In genomic region chr5:142003266-142003800, GRCh38 we compare ENCODE assay signal across 15 cellular contexts. TPM values are rescaled to one million over a fixed set of nuclear protein-coding genes. Genes with fewer than 3 reads are reported as not detected.
"Had no signal": no experiment of that assay in that cellular context is flagged by ENCODE, and none has a peak within 500 bp of the region (broad histone marks: within the 10 kb centered on the region; RNA-seq: fewer than 3 reads in every experiment).

No MANE protein-coding gene starts in this region.

- H3K36me3 ChIP-seq: ovary had no signal

- H3K9me3 Mint-ChIP-seq: activated B cell treated with CpG ODN at 0.5 μM for 24 hours, mesothelial cell of epicardium had no signal

- ATAC-seq: gastroesophageal sphincter, heart right ventricle, left colon, lower lobe of right lung had no signal

- H3K4me3 ChIP-seq: gastroesophageal sphincter, heart right ventricle, lower lobe of right lung, ovary, thyroid gland, vagina had no signal

- H3K9me3 ChIP-seq: gastroesophageal sphincter, heart right ventricle, lower lobe of right lung, ovary, thyroid gland, vagina had no signal

- DNase-seq: activated B cell treated with CpG ODN at 0.5 μM for 24 hours; activated CD4-positive, alpha-beta T cell treated with anti-CD3 and anti-CD28 coated beads, Interleukin-2, amount 50 U/mL, for 48 hours; aorta; dermis blood vessel endothelial cell; erythroblast; heart right ventricle; left colon; lower lobe of right lung; ovary; stimulated activated CD4-positive, alpha-beta T cell treated with anti-CD3 and anti-CD28 coated beads, Interleukin-12 subunit alpha, Interleukin-12 subunit beta, amount 100 ng/mL, for 4 hours; stimulated activated CD4-positive, alpha-beta T cell treated with anti-CD3 and anti-CD28 coated beads, Interleukin-2, amount 100 ng/mL, for 24 hours; thyroid gland had no signal

- H3K27me3 Mint-ChIP-seq: activated B cell treated with CpG ODN at 0.5 μM for 24 hours had no signal

- H3K4me1 ChIP-seq: lower lobe of right lung, vagina had no signal

- H3K4me3 Mint-ChIP-seq: activated B cell treated with CpG ODN at 0.5 μM for 24 hours, mesothelial cell of epicardium had no signal

- H3K27me3 ChIP-seq: gastroesophageal sphincter, heart right ventricle, ovary, thyroid gland, vagina had no signal

- H3K27ac Mint-ChIP-seq: activated B cell treated with CpG ODN at 0.5 μM for 24 hours had no signal

- H3K27ac ChIP-seq: gastroesophageal sphincter, heart right ventricle, lower lobe of right lung, ovary, thyroid gland, vagina had no signal

RNA-seq across cellular contexts. Expression of gene PCDH12, which starts 45.3 kb away (rescaled TPM):
- total RNA-seq: activated B cell treated with CpG ODN at 0.5 μM for 24 hours had no signal
